Comparison of ENCODE assay signal across 1 cellular context in the genomic region with DNA sequence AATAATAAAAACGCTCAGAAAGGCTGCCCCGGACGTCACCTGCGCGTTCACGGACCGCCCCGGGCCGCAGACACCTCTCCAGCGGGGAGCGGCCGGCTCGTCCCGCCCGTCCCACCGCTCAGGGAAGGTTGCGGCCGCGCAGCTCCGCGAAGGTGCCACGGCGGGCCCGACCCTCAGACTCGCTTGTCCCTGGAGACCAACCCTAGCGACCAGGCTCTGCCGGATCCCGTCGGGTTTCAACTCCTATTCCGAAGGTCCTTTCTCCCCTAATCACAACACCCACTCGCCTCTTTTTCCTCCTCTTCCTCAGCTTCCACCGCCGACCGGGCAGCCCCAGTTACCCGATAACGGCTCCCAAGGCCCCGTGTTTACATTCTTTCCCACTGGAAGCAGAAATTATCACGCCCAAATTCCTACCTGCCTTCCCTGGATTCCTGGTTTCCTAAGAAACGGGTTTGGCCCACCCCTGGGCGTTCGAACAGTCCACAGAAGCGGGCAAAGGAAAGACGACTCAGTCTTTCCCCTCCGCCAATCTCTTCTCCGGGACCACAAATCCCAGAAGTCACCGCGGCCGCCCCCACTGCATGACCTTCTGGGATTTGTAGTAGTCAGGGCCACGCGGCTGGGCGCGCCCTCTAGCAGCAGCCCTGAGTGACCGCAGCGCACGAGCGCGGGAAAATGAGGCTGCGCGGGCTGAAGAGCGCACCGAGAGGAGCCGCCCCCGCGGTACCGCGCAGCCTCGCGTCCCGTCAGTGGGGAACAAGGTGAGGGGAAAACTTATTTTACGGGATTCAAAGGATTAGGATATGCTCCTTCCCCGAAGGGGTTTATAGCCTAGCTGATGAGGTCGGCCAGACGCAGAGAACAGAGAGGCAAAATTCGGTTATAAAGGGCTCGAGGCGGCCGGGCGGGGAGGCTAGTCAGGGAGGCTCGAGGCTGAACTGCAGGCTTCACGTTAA.
A peak's percentile ranks its signal among the peaks of the same experiment; 100 is the strongest.
TF ChIP-seq lines count a peak whose summit lies in the region.

A gene with protein sequence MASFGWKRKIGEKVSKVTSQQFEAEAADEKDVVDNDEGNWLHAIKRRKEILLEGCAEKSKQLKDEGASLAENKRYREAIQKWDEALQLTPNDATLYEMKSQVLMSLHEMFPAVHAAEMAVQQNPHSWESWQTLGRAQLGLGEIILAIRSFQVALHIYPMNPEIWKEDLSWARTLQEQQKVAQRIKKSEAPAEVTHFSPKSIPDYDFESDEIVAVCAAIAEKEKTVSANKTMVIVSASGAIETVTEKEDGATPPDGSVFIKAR (minus strand): TSS at position 555 of the 959 bp plus-strand sequence. CDS start 8,943 bp downstream, outside the sequence.

TF ChIP-seq in HepG2, 621 proteins besides CTCF, POLR2A, EP300 and RAD21 (continued from another document and continues in another):
- peak; percentile 48 for TF ChIP-seq ZNF772 (CRISPR knock-in tag; IDR thresholded peaks at IDR 0.05)
- TF ChIP-seq ETV5 (CRISPR knock-in tag; IDR thresholded peaks at IDR 0.05; ENCODE audit: borderline replicate concordance) = no peak; the same call in 1 of the 2 replicates
- TF ChIP-seq HOXA5 (CRISPR knock-in tag; IDR thresholded peaks at IDR 0.05) = 0 out of 2 replicates have a peak, but pooled peaks have one; percentile 9
- TF ChIP-seq REPIN1 (CRISPR knock-in tag; IDR thresholded peaks at IDR 0.05; ENCODE audit: borderline replicate concordance, low read depth) = peak; percentile 66; the same call in 1 of the 2 replicates
- TF ChIP-seq ZNF34 (CRISPR knock-in tag; IDR thresholded peaks at IDR 0.05; ENCODE audit: borderline replicate concordance) = peak; percentile 60; the same call in 1 of the 2 replicates
- TF ChIP-seq HOXA9 (CRISPR knock-in tag; IDR thresholded peaks at IDR 0.05; ENCODE audit: borderline replicate concordance) = no peak
- TF ChIP-seq DNMT3B (CRISPR knock-in tag; conservative IDR thresholded peaks at IDR 0.05) = 0 out of 2 replicates have a peak, but pooled peaks have one; percentile 26
- TF ChIP-seq, protein P1, sequence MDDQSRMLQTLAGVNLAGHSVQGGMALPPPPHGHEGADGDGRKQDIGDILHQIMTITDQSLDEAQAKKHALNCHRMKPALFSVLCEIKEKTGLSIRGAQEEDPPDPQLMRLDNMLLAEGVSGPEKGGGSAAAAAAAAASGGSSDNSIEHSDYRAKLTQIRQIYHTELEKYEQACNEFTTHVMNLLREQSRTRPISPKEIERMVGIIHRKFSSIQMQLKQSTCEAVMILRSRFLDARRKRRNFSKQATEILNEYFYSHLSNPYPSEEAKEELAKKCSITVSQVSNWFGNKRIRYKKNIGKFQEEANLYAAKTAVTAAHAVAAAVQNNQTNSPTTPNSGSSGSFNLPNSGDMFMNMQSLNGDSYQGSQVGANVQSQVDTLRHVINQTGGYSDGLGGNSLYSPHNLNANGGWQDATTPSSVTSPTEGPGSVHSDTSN (CRISPR knock-in tag; IDR thresholded peaks at IDR 0.05; ENCODE audit: borderline replicate concordance) = no peak
- TF ChIP-seq, protein P2, sequence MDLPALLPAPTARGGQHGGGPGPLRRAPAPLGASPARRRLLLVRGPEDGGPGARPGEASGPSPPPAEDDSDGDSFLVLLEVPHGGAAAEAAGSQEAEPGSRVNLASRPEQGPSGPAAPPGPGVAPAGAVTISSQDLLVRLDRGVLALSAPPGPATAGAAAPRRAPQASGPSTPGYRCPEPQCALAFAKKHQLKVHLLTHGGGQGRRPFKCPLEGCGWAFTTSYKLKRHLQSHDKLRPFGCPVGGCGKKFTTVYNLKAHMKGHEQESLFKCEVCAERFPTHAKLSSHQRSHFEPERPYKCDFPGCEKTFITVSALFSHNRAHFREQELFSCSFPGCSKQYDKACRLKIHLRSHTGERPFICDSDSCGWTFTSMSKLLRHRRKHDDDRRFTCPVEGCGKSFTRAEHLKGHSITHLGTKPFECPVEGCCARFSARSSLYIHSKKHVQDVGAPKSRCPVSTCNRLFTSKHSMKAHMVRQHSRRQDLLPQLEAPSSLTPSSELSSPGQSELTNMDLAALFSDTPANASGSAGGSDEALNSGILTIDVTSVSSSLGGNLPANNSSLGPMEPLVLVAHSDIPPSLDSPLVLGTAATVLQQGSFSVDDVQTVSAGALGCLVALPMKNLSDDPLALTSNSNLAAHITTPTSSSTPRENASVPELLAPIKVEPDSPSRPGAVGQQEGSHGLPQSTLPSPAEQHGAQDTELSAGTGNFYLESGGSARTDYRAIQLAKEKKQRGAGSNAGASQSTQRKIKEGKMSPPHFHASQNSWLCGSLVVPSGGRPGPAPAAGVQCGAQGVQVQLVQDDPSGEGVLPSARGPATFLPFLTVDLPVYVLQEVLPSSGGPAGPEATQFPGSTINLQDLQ (CRISPR knock-in tag; IDR thresholded peaks at IDR 0.05) = no peak
- peak; percentile 94 for TF ChIP-seq NR2C2 (CRISPR knock-in tag; IDR thresholded peaks at IDR 0.05; ENCODE audit: borderline replicate concordance)
- no peak for TF ChIP-seq ZNF354B (CRISPR knock-in tag; IDR thresholded peaks at IDR 0.05)
- TF ChIP-seq, protein P3, sequence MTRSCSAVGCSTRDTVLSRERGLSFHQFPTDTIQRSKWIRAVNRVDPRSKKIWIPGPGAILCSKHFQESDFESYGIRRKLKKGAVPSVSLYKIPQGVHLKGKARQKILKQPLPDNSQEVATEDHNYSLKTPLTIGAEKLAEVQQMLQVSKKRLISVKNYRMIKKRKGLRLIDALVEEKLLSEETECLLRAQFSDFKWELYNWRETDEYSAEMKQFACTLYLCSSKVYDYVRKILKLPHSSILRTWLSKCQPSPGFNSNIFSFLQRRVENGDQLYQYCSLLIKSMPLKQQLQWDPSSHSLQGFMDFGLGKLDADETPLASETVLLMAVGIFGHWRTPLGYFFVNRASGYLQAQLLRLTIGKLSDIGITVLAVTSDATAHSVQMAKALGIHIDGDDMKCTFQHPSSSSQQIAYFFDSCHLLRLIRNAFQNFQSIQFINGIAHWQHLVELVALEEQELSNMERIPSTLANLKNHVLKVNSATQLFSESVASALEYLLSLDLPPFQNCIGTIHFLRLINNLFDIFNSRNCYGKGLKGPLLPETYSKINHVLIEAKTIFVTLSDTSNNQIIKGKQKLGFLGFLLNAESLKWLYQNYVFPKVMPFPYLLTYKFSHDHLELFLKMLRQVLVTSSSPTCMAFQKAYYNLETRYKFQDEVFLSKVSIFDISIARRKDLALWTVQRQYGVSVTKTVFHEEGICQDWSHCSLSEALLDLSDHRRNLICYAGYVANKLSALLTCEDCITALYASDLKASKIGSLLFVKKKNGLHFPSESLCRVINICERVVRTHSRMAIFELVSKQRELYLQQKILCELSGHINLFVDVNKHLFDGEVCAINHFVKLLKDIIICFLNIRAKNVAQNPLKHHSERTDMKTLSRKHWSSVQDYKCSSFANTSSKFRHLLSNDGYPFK (CRISPR knock-in tag; IDR thresholded peaks at IDR 0.05; ENCODE audit: borderline replicate concordance) = peak; percentile 84
- TF ChIP-seq, protein P4, sequence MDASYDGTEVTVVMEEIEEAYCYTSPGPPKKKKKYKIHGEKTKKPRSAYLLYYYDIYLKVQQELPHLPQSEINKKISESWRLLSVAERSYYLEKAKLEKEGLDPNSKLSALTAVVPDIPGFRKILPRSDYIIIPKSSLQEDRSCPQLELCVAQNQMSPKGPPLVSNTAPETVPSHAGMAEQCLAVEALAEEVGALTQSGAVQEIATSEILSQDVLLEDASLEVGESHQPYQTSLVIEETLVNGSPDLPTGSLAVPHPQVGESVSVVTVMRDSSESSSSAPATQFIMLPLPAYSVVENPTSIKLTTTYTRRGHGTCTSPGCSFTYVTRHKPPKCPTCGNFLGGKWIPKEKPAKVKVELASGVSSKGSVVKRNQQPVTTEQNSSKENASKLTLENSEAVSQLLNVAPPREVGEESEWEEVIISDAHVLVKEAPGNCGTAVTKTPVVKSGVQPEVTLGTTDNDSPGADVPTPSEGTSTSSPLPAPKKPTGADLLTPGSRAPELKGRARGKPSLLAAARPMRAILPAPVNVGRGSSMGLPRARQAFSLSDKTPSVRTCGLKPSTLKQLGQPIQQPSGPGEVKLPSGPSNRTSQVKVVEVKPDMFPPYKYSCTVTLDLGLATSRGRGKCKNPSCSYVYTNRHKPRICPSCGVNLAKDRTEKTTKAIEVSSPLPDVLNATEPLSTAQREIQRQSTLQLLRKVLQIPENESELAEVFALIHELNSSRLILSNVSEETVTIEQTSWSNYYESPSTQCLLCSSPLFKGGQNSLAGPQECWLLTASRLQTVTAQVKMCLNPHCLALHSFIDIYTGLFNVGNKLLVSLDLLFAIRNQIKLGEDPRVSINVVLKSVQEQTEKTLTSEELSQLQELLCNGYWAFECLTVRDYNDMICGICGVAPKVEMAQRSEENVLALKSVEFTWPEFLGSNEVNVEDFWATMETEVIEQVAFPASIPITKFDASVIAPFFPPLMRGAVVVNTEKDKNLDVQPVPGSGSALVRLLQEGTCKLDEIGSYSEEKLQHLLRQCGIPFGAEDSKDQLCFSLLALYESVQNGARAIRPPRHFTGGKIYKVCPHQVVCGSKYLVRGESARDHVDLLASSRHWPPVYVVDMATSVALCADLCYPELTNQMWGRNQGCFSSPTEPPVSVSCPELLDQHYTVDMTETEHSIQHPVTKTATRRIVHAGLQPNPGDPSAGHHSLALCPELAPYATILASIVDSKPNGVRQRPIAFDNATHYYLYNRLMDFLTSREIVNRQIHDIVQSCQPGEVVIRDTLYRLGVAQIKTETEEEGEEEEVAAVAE (CRISPR knock-in tag; IDR thresholded peaks at IDR 0.05; ENCODE audit: borderline replicate concordance) = peak; percentile 87
- peak; percentile 75 for TF ChIP-seq GATAD2A (CRISPR knock-in tag; IDR thresholded peaks at IDR 0.05)
- peak; percentile 76; the same call in 1 of the 2 replicates for TF ChIP-seq SRY (CRISPR knock-in tag; IDR thresholded peaks at IDR 0.05)
- TF ChIP-seq FLYWCH1 (CRISPR knock-in tag; IDR thresholded peaks at IDR 0.05) = 0 out of 2 replicates have a peak, but pooled peaks have one; percentile 35
- peak; percentile 62; the same call in 1 of the 2 replicates for TF ChIP-seq FOXC1 (CRISPR knock-in tag; IDR thresholded peaks at IDR 0.05; ENCODE audit: borderline replicate concordance)
- TF ChIP-seq GABPA (IDR thresholded peaks at IDR 0.05; ENCODE audit: low read depth, low read length) = peak; percentile 55; the same call in 1 of the 2 replicates
- TF ChIP-seq GABPA (CRISPR knock-in tag; IDR thresholded peaks at IDR 0.05; ENCODE audit: low read depth) = peak; percentile 88
- peak; percentile 74; the same call in 1 of the 2 replicates for TF ChIP-seq ZNF563 (CRISPR knock-in tag; IDR thresholded peaks at IDR 0.05)
- no peak; the same call in 1 of the 2 replicates for TF ChIP-seq POLR2AphosphoS5 (IDR thresholded peaks at IDR 0.05; ENCODE audit: low read depth, low read length)
- TF ChIP-seq SP4 (CRISPR knock-in tag; IDR thresholded peaks at IDR 0.05) = peak; percentile 44; the same call in 1 of the 2 replicates
- TF ChIP-seq, protein P5, sequence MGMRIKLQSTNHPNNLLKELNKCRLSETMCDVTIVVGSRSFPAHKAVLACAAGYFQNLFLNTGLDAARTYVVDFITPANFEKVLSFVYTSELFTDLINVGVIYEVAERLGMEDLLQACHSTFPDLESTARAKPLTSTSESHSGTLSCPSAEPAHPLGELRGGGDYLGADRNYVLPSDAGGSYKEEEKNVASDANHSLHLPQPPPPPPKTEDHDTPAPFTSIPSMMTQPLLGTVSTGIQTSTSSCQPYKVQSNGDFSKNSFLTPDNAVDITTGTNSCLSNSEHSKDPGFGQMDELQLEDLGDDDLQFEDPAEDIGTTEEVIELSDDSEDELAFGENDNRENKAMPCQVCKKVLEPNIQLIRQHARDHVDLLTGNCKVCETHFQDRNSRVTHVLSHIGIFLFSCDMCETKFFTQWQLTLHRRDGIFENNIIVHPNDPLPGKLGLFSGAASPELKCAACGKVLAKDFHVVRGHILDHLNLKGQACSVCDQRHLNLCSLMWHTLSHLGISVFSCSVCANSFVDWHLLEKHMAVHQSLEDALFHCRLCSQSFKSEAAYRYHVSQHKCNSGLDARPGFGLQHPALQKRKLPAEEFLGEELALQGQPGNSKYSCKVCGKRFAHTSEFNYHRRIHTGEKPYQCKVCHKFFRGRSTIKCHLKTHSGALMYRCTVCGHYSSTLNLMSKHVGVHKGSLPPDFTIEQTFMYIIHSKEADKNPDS (CRISPR knock-in tag; IDR thresholded peaks at IDR 0.05) = 0 out of 2 replicates have a peak, but pooled peaks have one; percentile 40
- TF ChIP-seq FIP1L1 (IDR thresholded peaks at IDR 0.05; ENCODE audit: borderline replicate concordance, insufficient read depth, low read depth, low read length) = peak; percentile 67; the same call in 1 of the 2 replicates
- no peak for TF ChIP-seq HNRNPK (IDR thresholded peaks at IDR 0.05; ENCODE audit: low read depth, low read length, poor library complexity, severe bottlenecking)
- TF ChIP-seq, protein P6, sequence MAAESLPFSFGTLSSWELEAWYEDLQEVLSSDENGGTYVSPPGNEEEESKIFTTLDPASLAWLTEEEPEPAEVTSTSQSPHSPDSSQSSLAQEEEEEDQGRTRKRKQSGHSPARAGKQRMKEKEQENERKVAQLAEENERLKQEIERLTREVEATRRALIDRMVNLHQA (CRISPR knock-in tag; IDR thresholded peaks at IDR 0.05) = no peak
- TF ChIP-seq RARA (CRISPR knock-in tag; IDR thresholded peaks at IDR 0.05) = no peak; the same call in 1 of the 2 replicates
- no peak for TF ChIP-seq MTF2 (CRISPR knock-in tag; IDR thresholded peaks at IDR 0.05; ENCODE audit: borderline replicate concordance)
- peak; percentile 58 for TF ChIP-seq HNRNPLL (IDR thresholded peaks at IDR 0.05; ENCODE audit: low read depth, low read length, poor library complexity, severe bottlenecking)
- TF ChIP-seq TAF1 (CRISPR knock-in tag; IDR thresholded peaks at IDR 0.05) = peak; percentile 49; the same call in 1 of the 2 replicates
- TF ChIP-seq TBX3 (IDR thresholded peaks at IDR 0.05; ENCODE audit: borderline replicate concordance) = no peak
- no peak for TF ChIP-seq U2AF1 (optimal IDR thresholded peaks at IDR 0.05; ENCODE audit: low read depth, low read length)
- TF ChIP-seq, protein P7, sequence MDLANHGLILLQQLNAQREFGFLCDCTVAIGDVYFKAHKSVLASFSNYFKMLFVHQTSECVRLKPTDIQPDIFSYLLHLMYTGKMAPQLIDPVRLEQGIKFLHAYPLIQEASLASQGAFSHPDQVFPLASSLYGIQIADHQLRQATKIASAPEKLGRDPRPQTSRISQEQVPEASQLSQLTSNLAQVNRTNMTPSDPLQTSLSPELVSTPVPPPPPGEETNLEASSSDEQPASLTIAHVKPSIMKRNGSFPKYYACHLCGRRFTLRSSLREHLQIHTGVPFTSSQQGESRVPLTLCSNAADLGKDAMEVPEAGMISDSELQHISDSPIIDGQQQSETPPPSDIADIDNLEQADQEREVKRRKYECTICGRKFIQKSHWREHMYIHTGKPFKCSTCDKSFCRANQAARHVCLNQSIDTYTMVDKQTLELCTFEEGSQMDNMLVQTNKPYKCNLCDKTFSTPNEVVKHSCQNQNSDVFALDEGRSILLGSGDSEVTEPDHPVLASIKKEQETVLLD (CRISPR knock-in tag; IDR thresholded peaks at IDR 0.05; ENCODE audit: low read depth) = 0 out of 2 replicates have a peak, but pooled peaks have one; percentile 51
- no peak for TF ChIP-seq DPF2 (CRISPR knock-in tag; IDR thresholded peaks at IDR 0.05; ENCODE audit: borderline replicate concordance, low read depth)
- TF ChIP-seq, protein P8, sequence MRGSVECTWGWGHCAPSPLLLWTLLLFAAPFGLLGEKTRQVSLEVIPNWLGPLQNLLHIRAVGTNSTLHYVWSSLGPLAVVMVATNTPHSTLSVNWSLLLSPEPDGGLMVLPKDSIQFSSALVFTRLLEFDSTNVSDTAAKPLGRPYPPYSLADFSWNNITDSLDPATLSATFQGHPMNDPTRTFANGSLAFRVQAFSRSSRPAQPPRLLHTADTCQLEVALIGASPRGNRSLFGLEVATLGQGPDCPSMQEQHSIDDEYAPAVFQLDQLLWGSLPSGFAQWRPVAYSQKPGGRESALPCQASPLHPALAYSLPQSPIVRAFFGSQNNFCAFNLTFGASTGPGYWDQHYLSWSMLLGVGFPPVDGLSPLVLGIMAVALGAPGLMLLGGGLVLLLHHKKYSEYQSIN (CRISPR knock-in tag; IDR thresholded peaks at IDR 0.05; ENCODE audit: borderline replicate concordance) = no peak; the same call in 1 of the 2 replicates
- TF ChIP-seq ZNF75D (CRISPR knock-in tag; IDR thresholded peaks at IDR 0.05; ENCODE audit: borderline replicate concordance) = no peak
- 0 out of 2 replicates have a peak, but pooled peaks have one; percentile 26 for TF ChIP-seq ZNF441 (CRISPR knock-in tag; IDR thresholded peaks at IDR 0.05; ENCODE audit: borderline replicate concordance)
